Comparison of ENCODE assay signal across 9 cellular contexts in genomic region chr11:9726313-9727022, GRCh38.
A peak's percentile ranks its signal among the peaks of the same experiment; 100 is the strongest.
DNase-seq lines count a peak whose midpoint lies in the region; ATAC-seq and TF ChIP-seq lines count a peak whose summit lies in the region.
"Had no signal": no experiment of that assay in that cellular context is flagged by ENCODE, and none has a peak within 500 bp of the region (broad histone marks: within the 10 kb centered on the region; RNA-seq: fewer than 3 reads in every experiment).

No MANE protein-coding gene starts in this region.

- H3K27me3 ChIP-seq in Panc1 (ENCODE audit: control insufficient read depth, insufficient read depth, low read length) (no peaks in the 10 kb centered on the region), tibial nerve (no peaks in the 10 kb centered on the region)
- H3K27me3 ChIP-seq: neural progenitor cell had no signal

- H3K27ac ChIP-seq in Panc1 (ENCODE audit: low read length): 0 out of 2 replicates have a peak overlapping the region, but pooled peaks have one; percentile 8
- H3K27ac ChIP-seq in tibial nerve: no peak overlapping the region
- H3K27ac ChIP-seq: neural progenitor cell had no signal

- no peaks in the 10 kb centered on the region for H3K36me3 Mint-ChIP-seq in Calu3 (ENCODE audit: insufficient read depth, unreplicated experiment)

- peak overlapping the region; percentile 66 for H3K27ac Mint-ChIP-seq in Calu3 (ENCODE audit: unreplicated experiment)
- H3K27ac Mint-ChIP-seq: neural progenitor cell had no signal

- H3K27me3 Mint-ChIP-seq in Calu3 (ENCODE audit: unreplicated experiment): no peaks in the 10 kb centered on the region

- TF ChIP-seq CTCF in Calu3 (IDR thresholded peaks at IDR 0.05; ENCODE audit: unreplicated experiment) (no peak), Panc1 (IDR thresholded peaks at IDR 0.05) (no peak), tibial nerve (IDR thresholded peaks at IDR 0.05) (no peak)

- no peak for TF ChIP-seq POLR2A in tibial nerve (IDR thresholded peaks at IDR 0.05)

- H3K9me3 Mint-ChIP-seq in Calu3 (ENCODE audit: low read depth, unreplicated experiment): no peaks in the 10 kb centered on the region
- H3K9me3 Mint-ChIP-seq: neural progenitor cell had no signal

- H3K4me1 ChIP-seq in Panc1 (ENCODE audit: control insufficient read depth, insufficient read depth, low read length): peaks cover 6% of the 10 kb centered on the region; the same call in 1 of the 2 replicates
- H3K4me1 ChIP-seq in tibial nerve: no peaks in the 10 kb centered on the region

- CTCF ChIA-PET in Calu3 (lab: Charles Lee) (interaction anchor here (0.5 to 1.1 kb wide), 6 partner anchors 10 to 570 kb away, joined by 3 to 6 read pairs (median 4); no protein-coding TSS in a partner anchor), Panc1 (lab: Charles Lee) (no interaction called here)

- in situ Hi-C loops in Panc1 (cut with HindIII; ENCODE audit: low pct_unique_long_range_greater_than_20kb, low sequenced_read_pairs): no loop called here

- no peak for TF ChIP-seq EP300 in tibial nerve (IDR thresholded peaks at IDR 0.05)

- H3K4me3 ChIP-seq in Panc1 (ENCODE audit: low read depth in 2 of 2, low read length in 2 of 2) (no peak overlapping the region), tibial nerve (no peak overlapping the region)
- H3K4me3 ChIP-seq: neural progenitor cell had no signal

- peaks cover 18% of the 10 kb centered on the region for H3K36me3 ChIP-seq in Panc1 (ENCODE audit: control insufficient read depth, insufficient read depth, low read length)
- peaks cover 0 to 45% (median 0%) of the 10 kb centered on the region in 3 donors for H3K36me3 ChIP-seq in tibial nerve

- ATAC-seq in HG02884 (IDR thresholded peaks at IDR 0.05; ENCODE audit: unreplicated experiment): peak; percentile 59
- ATAC-seq in Panc1: peak; percentile 82
- no peak for ATAC-seq in left ventricle myocardium superior
- ATAC-seq in activated CD4-positive, CD25-positive, alpha-beta regulatory T cell treated with anti-CD3 and anti-CD28 coated beads, Interleukin-2, amount 50 U/mL, for 24 hours: no peak

- POLR2A ChIA-PET in Panc1 (lab: Charles Lee): interaction anchor here (0.6 to 0.7 kb wide), 3 partner anchors 79 to 543 kb away, joined by 3 read pairs; no protein-coding TSS in a partner anchor

- intact Hi-C loops in Calu3 (cut with micrococcal nuclease; ENCODE audit: unreplicated experiment): no loop called here
- intact Hi-C loops in Panc1 (cut with micrococcal nuclease; ENCODE audit: unreplicated experiment): no loop called here
- intact Hi-C loops in left ventricle myocardium superior (cut with micrococcal nuclease): no loop called here
- intact Hi-C loops in posterior cingulate gyrus (cut with DNase I): no loop called here

- DNase-seq in Calu3 (peak; percentile 12), Panc1 (ENCODE audit: low read depth, low spot score) (peak; percentile 64), kidney glomerular epithelial cell (lab: John Stamatoyannopoulos, UW) (peak; percentile 32), left ventricle myocardium superior (no peak), tibial nerve (ENCODE audit: low spot score in 2 of 2) (no peak), posterior cingulate gyrus (no peak)

- H3K9me3 ChIP-seq in Panc1 (ENCODE audit: control insufficient read depth, insufficient read depth, low read depth, low read length): no peaks in the 10 kb centered on the region
- H3K9me3 ChIP-seq in tibial nerve: no peaks in the 10 kb centered on the region

- BruUV-seq in Calu3 (replicated peaks; lab: Mats Ljungman, UMichigan) (no TSS peak), Panc1 (replicated peaks; lab: Mats Ljungman, UMichigan) (TSS peak; percentile 14)

- H3K4me1 Mint-ChIP-seq in Calu3 (ENCODE audit: low read depth, unreplicated experiment): peaks cover 9% of the 10 kb centered on the region
- H3K4me1 Mint-ChIP-seq: neural progenitor cell had no signal

- H3K4me3 Mint-ChIP-seq in Calu3 (ENCODE audit: low read depth, unreplicated experiment): no peak overlapping the region
- H3K4me3 Mint-ChIP-seq: neural progenitor cell had no signal

- 63 to 96% methylated on average over 3 of the region's 3 CpGs for WGBS in tibial nerve, 2 donors

Comparison
In these comparisons a context has a peak if more than half of its experiments do, and no peak if none do; other contexts are left out.
1. DNase-seq: peak in Calu3 (single experiment), Panc1 (single experiment) and kidney glomerular epithelial cell (single experiment); none in left ventricle myocardium superior (single experiment), tibial nerve (0 of 2) and posterior cingulate gyrus (0 of 10).
2. ATAC-seq: peak in HG02884 (single experiment) and Panc1 (single experiment); none in left ventricle myocardium superior (single experiment) and activated CD4-positive, CD25-positive, alpha-beta regulatory T cell treated with anti-CD3 and anti-CD28 coated beads, Interleukin-2, amount 50 U/mL, for 24 hours (0 of 2).